7 cellular contexts compared by ENCODE assay signal in genomic region chr6:31729515-31729978, GRCh38. TPM values are rescaled to one million over a fixed set of nuclear protein-coding genes. Genes with fewer than 3 reads are reported as not detected.
DNase-seq lines count a peak whose midpoint lies in the region; ATAC-seq and TF ChIP-seq lines count a peak whose summit lies in the region.

No MANE protein-coding gene starts in this region.

- DNase-seq in GM13977 (ENCODE audit: low spot score) (peak; percentile 87), PC-9 (peak; percentile 78 to 91), fibroblast of pulmonary artery (ENCODE audit: low read depth) (peak; percentile 89), natural killer cell (peak; percentile 81)
- DNase-seq in activated T-helper 2 cell treated with anti-CD3 and anti-CD28 coated beads, Interferon-gamma antibody, Interleukin-2, Interleukin-4, amounts not matched to agents 10 μg/mL and 5 μg/mL and 100 μg/mL, durations not matched to agents 14 hours and 24 hours and 36 hours (ENCODE audit: low spot score), result peak; percentile 74
- peak; percentile 68 for DNase-seq in stimulated activated naive B cell treated with anti-CD40 and anti-IgM and Interleukin-4, amounts not matched to agents 10 μg/mL and 1 μg/mL and 100 μg/mL, for 72 hours

- POLR2A ChIA-PET in PC-9 (lab: Charles Lee; ENCODE audit: unreplicated experiment), result interaction anchor here (0.5 to 0.6 kb wide), 2 partner anchors 111 to 169 kb away, joined by 5 to 11 read pairs; no protein-coding TSS in a partner anchor

- ATAC-seq in HG03520 (IDR thresholded peaks at IDR 0.05; ENCODE audit: unreplicated experiment) (peak; percentile 42), natural killer cell (peak; percentile 69 to 83 (median 74))
- peak; percentile 58 to 71 for ATAC-seq in stimulated activated naive B cell treated with anti-CD40 and anti-IgM and Interleukin-4, amounts not matched to agents 10 μg/mL and 1 μg/mL and 100 μg/mL, for 72 hours (replicated peaks)

- H3K4me3 Mint-ChIP-seq in activated T-helper 2 cell treated with anti-CD3 and anti-CD28 coated beads, Interferon-gamma antibody, Interleukin-2, Interleukin-4, amounts not matched to agents 10 μg/mL and 5 μg/mL and 100 μg/mL, durations not matched to agents 14 hours and 24 hours and 36 hours (ENCODE audit: low read depth), result peak overlapping the region; percentile 85
- H3K4me3 Mint-ChIP-seq in natural killer cell, result peak overlapping the region; percentile 97
- H3K4me3 Mint-ChIP-seq in stimulated activated naive B cell treated with anti-CD40 and anti-IgM and Interleukin-4, amounts not matched to agents 10 μg/mL and 1 μg/mL and 100 μg/mL, for 72 hours, result peak overlapping the region; percentile 95 to 97

- H3K27me3 ChIP-seq in PC-9 (ENCODE audit: insufficient read depth, low read depth), result no peaks in the 10 kb centered on the region

- H3K4me2 ChIP-seq in PC-9, result peak overlapping the region; percentile 73

- H3K9me3 Mint-ChIP-seq in activated T-helper 2 cell treated with anti-CD3 and anti-CD28 coated beads, Interferon-gamma antibody, Interleukin-2, Interleukin-4, amounts not matched to agents 10 μg/mL and 5 μg/mL and 100 μg/mL, durations not matched to agents 14 hours and 24 hours and 36 hours, result no peaks in the 10 kb centered on the region
- no peaks in the 10 kb centered on the region for H3K9me3 Mint-ChIP-seq in natural killer cell
- no peaks in the 10 kb centered on the region for H3K9me3 Mint-ChIP-seq in stimulated activated naive B cell treated with anti-CD40 and anti-IgM and Interleukin-4, amounts not matched to agents 10 μg/mL and 1 μg/mL and 100 μg/mL, for 72 hours

- no TSS peak for BruUV-seq in PC-9 (replicated peaks; lab: Mats Ljungman, UMichigan)

- H3K36me3 ChIP-seq in PC-9 (ENCODE audit: low read depth), result peaks cover 37% of the 10 kb centered on the region

- H3F3A ChIP-seq in PC-9 (ENCODE audit: insufficient read depth, low read depth), result peaks cover 64% of the 10 kb centered on the region

- H2AFZ ChIP-seq in PC-9, result peak overlapping the region; percentile 78

- H3K9me2 ChIP-seq in PC-9 (ENCODE audit: insufficient read depth), result no peaks in the 10 kb centered on the region

- no peaks in the 10 kb centered on the region for H3K27me3 Mint-ChIP-seq in activated T-helper 2 cell treated with anti-CD3 and anti-CD28 coated beads, Interferon-gamma antibody, Interleukin-2, Interleukin-4, amounts not matched to agents 10 μg/mL and 5 μg/mL and 100 μg/mL, durations not matched to agents 14 hours and 24 hours and 36 hours (ENCODE audit: low read depth)
- H3K27me3 Mint-ChIP-seq in natural killer cell (ENCODE audit: low read depth in 2 of 2), result no peaks in the 10 kb centered on the region
- no peaks in the 10 kb centered on the region for H3K27me3 Mint-ChIP-seq in stimulated activated naive B cell treated with anti-CD40 and anti-IgM and Interleukin-4, amounts not matched to agents 10 μg/mL and 1 μg/mL and 100 μg/mL, for 72 hours

- H3K9me3 ChIP-seq in PC-9 (ENCODE audit: insufficient read depth, low read depth), result no peaks in the 10 kb centered on the region

- intact Hi-C loops in PC-9 (cut with micrococcal nuclease; ENCODE audit: unreplicated experiment), result loop anchor here (1.0 kb wide), 2 partner anchors 9 to 40 kb away; no protein-coding TSS in a partner anchor
- intact Hi-C loops in activated T-helper 2 cell treated with anti-CD3 and anti-CD28 coated beads, Interferon-gamma antibody, Interleukin-2, Interleukin-4, amounts not matched to agents 10 μg/mL and 5 μg/mL and 100 μg/mL, durations not matched to agents 14 hours and 24 hours and 36 hours (cut with micrococcal nuclease), result no loop called here
- intact Hi-C loops in natural killer cell (cut with micrococcal nuclease), result loop anchor here (1.0 kb wide), 1 partner anchor 40 kb away; no protein-coding TSS in a partner anchor

- in situ Hi-C loops in GM13977 (cut with MboI; ENCODE audit: low pct_unique_long_range_greater_than_20kb, low sequenced_read_pairs, unreplicated experiment), result no loop called here

- peaks cover 25% of the 10 kb centered on the region for H3K79me2 ChIP-seq in PC-9 (ENCODE audit: low read depth)

- peak; percentile 92 for TF ChIP-seq CTCF in GM13977 (IDR thresholded peaks at IDR 0.05; ENCODE audit: extremely low read depth, insufficient read depth, missing control alignments)
- peak; percentile 6; the same call in 1 of the 2 replicates for TF ChIP-seq CTCF in PC-9 (conservative IDR thresholded peaks at IDR 0.05)
- no peak for TF ChIP-seq CTCF in fibroblast of pulmonary artery (IDR thresholded peaks at IDR 0.05; ENCODE audit: low read length, missing control alignments)
- TF ChIP-seq CTCF in natural killer cell (IDR thresholded peaks at IDR 0.05), result peak; percentile 93

- CTCF ChIA-PET in PC-9 (lab: Charles Lee), result interaction anchor here (1.4 kb wide), 1 partner anchor 40 kb away, joined by 10 read pairs; no protein-coding TSS in a partner anchor

- H3K4me3 ChIP-seq in PC-9, result peak overlapping the region; percentile 81
- peak overlapping the region; percentile 90 for H3K4me3 ChIP-seq in fibroblast of pulmonary artery (replicated peaks; ENCODE audit: low read depth, low read length)

- H3K4me1 Mint-ChIP-seq in activated T-helper 2 cell treated with anti-CD3 and anti-CD28 coated beads, Interferon-gamma antibody, Interleukin-2, Interleukin-4, amounts not matched to agents 10 μg/mL and 5 μg/mL and 100 μg/mL, durations not matched to agents 14 hours and 24 hours and 36 hours (ENCODE audit: low read depth), result peaks cover 58% of the 10 kb centered on the region
- peaks cover 52 to 72% of the 10 kb centered on the region in 2 donors for H3K4me1 Mint-ChIP-seq in natural killer cell
- peaks cover 61 to 82% of the 10 kb centered on the region in 2 donors for H3K4me1 Mint-ChIP-seq in stimulated activated naive B cell treated with anti-CD40 and anti-IgM and Interleukin-4, amounts not matched to agents 10 μg/mL and 1 μg/mL and 100 μg/mL, for 72 hours

- no peak overlapping the region for H3K27ac ChIP-seq in PC-9

- H3K4me1 ChIP-seq in PC-9 (replicated peaks; ENCODE audit: insufficient read depth), result peaks cover 15% of the 10 kb centered on the region

- H4K20me1 ChIP-seq in PC-9 (ENCODE audit: insufficient read depth), result peaks cover 29% of the 10 kb centered on the region

- H3K27ac Mint-ChIP-seq in activated T-helper 2 cell treated with anti-CD3 and anti-CD28 coated beads, Interferon-gamma antibody, Interleukin-2, Interleukin-4, amounts not matched to agents 10 μg/mL and 5 μg/mL and 100 μg/mL, durations not matched to agents 14 hours and 24 hours and 36 hours, result peak overlapping the region; percentile 65
- peak overlapping the region; percentile 90 to 91 for H3K27ac Mint-ChIP-seq in natural killer cell
- H3K27ac Mint-ChIP-seq in stimulated activated naive B cell treated with anti-CD40 and anti-IgM and Interleukin-4, amounts not matched to agents 10 μg/mL and 1 μg/mL and 100 μg/mL, for 72 hours, result peak overlapping the region; percentile 96

- peaks cover 58% of the 10 kb centered on the region for H3K36me3 Mint-ChIP-seq in activated T-helper 2 cell treated with anti-CD3 and anti-CD28 coated beads, Interferon-gamma antibody, Interleukin-2, Interleukin-4, amounts not matched to agents 10 μg/mL and 5 μg/mL and 100 μg/mL, durations not matched to agents 14 hours and 24 hours and 36 hours (ENCODE audit: low read depth)
- H3K36me3 Mint-ChIP-seq in natural killer cell, result peaks cover 16% of the 10 kb centered on the region
- peaks cover 48 to 65% of the 10 kb centered on the region in 2 donors for H3K36me3 Mint-ChIP-seq in stimulated activated naive B cell treated with anti-CD40 and anti-IgM and Interleukin-4, amounts not matched to agents 10 μg/mL and 1 μg/mL and 100 μg/mL, for 72 hours

RNA-seq across cellular contexts. Expression of gene DDAH2, which starts 0.4 kb away (rescaled TPM):
- total RNA-seq in PC-9 (2021), result 58.3 and 99.6 TPM in 2 replicates
- total RNA-seq in activated T-helper 2 cell treated with anti-CD3 and anti-CD28 coated beads, Interferon-gamma antibody, Interleukin-2, Interleukin-4, amounts not matched to agents 10 μg/mL and 5 μg/mL and 100 μg/mL, durations not matched to agents 14 hours and 24 hours and 36 hours, result 5.8 and 7.7 TPM in 2 replicates
- 10 to 100 TPM; 22.3 to 36.1 (median 24.6) TPM for total RNA-seq in natural killer cell

RNA-seq across cellular contexts. Expression of gene MPIG6B, which starts 6.4 kb away (rescaled TPM):
- total RNA-seq in PC-9 (2021), result 0.43 and 0.59 TPM in 2 replicates
- not detected in 2 replicates for total RNA-seq in activated T-helper 2 cell treated with anti-CD3 and anti-CD28 coated beads, Interferon-gamma antibody, Interleukin-2, Interleukin-4, amounts not matched to agents 10 μg/mL and 5 μg/mL and 100 μg/mL, durations not matched to agents 14 hours and 24 hours and 36 hours
- total RNA-seq in natural killer cell, result 10 to 100 TPM in 2 of 3 donors, 1 to 10 TPM in 1; 9.4 to 19.0 (median 12.8) TPM

RNA-seq across cellular contexts. Expression of gene CLIC1, which starts 6.8 kb away (rescaled TPM):
- total RNA-seq in PC-9 (2021), result 546 and 599 TPM in 2 replicates
- 412 and 423 TPM in 2 replicates for total RNA-seq in activated T-helper 2 cell treated with anti-CD3 and anti-CD28 coated beads, Interferon-gamma antibody, Interleukin-2, Interleukin-4, amounts not matched to agents 10 μg/mL and 5 μg/mL and 100 μg/mL, durations not matched to agents 14 hours and 24 hours and 36 hours
- 100 to 1,000 TPM; 348 to 363 (median 355) TPM for total RNA-seq in natural killer cell

RNA-seq across cellular contexts. Expression of gene LY6G6C, which starts 8.0 kb away (rescaled TPM):
- total RNA-seq in PC-9 (2021), result 1.2 and 2.1 TPM in 2 replicates
- not detected in 2 replicates for total RNA-seq in activated T-helper 2 cell treated with anti-CD3 and anti-CD28 coated beads, Interferon-gamma antibody, Interleukin-2, Interleukin-4, amounts not matched to agents 10 μg/mL and 5 μg/mL and 100 μg/mL, durations not matched to agents 14 hours and 24 hours and 36 hours
- total RNA-seq in natural killer cell, result not detected

RNA-seq across cellular contexts. Expression of gene MSH5, which starts 10.3 kb away (rescaled TPM):
- 50.0 and 68.8 TPM in 2 replicates for total RNA-seq in PC-9 (2021)
- total RNA-seq in activated T-helper 2 cell treated with anti-CD3 and anti-CD28 coated beads, Interferon-gamma antibody, Interleukin-2, Interleukin-4, amounts not matched to agents 10 μg/mL and 5 μg/mL and 100 μg/mL, durations not matched to agents 14 hours and 24 hours and 36 hours, result 82.8 and 93.3 TPM in 2 replicates
- total RNA-seq in natural killer cell, result 10 to 100 TPM; 28.2 to 44.6 (median 43.7) TPM
